18 cellular contexts compared by ENCODE assay signal in genomic region chr13:107266657-107267056, GRCh38.
"Had no signal": no experiment of that assay in that cellular context is flagged by ENCODE, and none has a peak within 500 bp of the region (broad histone marks: within the 10 kb centered on the region; RNA-seq: fewer than 3 reads in every experiment).

No MANE protein-coding gene starts in this region.

- H3K27ac ChIP-seq: gastroesophageal sphincter, left lung, skin epidermis, thyroid gland had no signal

- H3K9me3 ChIP-seq: gastroesophageal sphincter, mucosa of descending colon, thyroid gland had no signal

- H3K27me3 ChIP-seq: gastroesophageal sphincter, left lung, thyroid gland had no signal

- H3K4me1 ChIP-seq: gastroesophageal sphincter, left lung, thyroid gland had no signal

- H3K36me3 ChIP-seq: gastroesophageal sphincter, left lung, thyroid gland had no signal

- H3K4me3 ChIP-seq: gastroesophageal sphincter, left lung, mucosa of descending colon, skin epidermis, thyroid gland had no signal

- DNase-seq: activated CD4-positive, alpha-beta memory T cell treated with anti-CD3 and anti-CD28 coated beads for 36 hours; activated CD4-positive, alpha-beta T cell treated with anti-CD3 and anti-CD28 coated beads for 36 hours; activated naive CD4-positive, alpha-beta T cell treated with anti-CD3 and anti-CD28 coated beads, Interleukin-2, amount 10 ng/mL, durations not matched to agents 7 days and 5 days; activated T-cell treated with anti-CD3 and anti-CD28 coated beads, Interleukin-2, amount 50 U/mL, for 24 hours; amygdala; effector CD8-positive, alpha-beta T cell; kidney; left lung; mammary epithelial cell; mucosa of descending colon; naive thymus-derived CD4-positive, alpha-beta T cell; stimulated activated CD4-positive, alpha-beta T cell treated with anti-CD3 and anti-CD28 coated beads, Interleukin-15, amount 100 ng/mL, for 24 hours; stimulated activated CD4-positive, alpha-beta T cell treated with anti-CD3 and anti-CD28 coated beads, Interleukin-4, amount 100 ng/mL, for 1 hour; stimulated activated naive B cell treated with anti-CD40 and anti-IgM and Interleukin-4, amounts not matched to agents 10 μg/mL and 1 μg/mL and 100 μg/mL, for 72 hours; T-helper 2 cell; thyroid gland had no signal
